Comparison of ENCODE assay signal across 1 cellular context in the genomic region with DNA sequence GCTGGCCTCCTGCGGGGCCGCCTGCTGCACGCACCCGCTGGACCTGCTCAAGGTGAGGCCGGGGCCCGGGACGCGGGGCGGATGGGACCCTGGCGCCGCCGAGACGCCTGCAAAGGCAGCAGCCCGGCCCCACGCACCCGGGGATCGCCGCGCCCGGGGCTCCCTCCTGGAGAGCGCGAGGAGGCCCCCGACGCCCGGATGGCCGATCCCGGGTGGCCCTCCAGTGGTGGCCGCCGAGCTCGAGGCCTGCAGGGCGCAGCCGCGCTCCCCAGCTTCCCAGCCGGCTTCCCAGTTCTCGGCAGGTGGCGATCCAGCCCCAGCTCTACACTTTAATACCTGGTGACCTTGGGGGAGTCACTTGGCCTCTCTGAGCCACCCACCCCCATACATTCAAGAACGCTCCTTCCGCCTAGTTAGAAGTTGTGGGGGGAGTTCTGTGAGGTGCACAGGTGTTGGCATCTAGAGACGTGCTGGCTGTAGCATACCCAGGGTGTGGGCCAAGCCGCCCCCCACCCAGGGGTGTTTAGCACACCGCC.
TF ChIP-seq lines count a peak whose summit lies in the region.

No MANE protein-coding gene starts in this region.

TF ChIP-seq in endothelial cell of umbilical vein, 7 proteins besides CTCF, POLR2A, EP300 and RAD21:
- TF ChIP-seq FOS (IDR thresholded peaks at IDR 0.05; ENCODE audit: borderline replicate concordance, insufficient read depth, low read length) (no peak), POLR2AphosphoS5 (IDR thresholded peaks at IDR 0.05; ENCODE audit: insufficient read depth, low read depth, low read length) (no peak), JUN (IDR thresholded peaks at IDR 0.05; ENCODE audit: borderline replicate concordance, insufficient read depth, insufficient read length, low read depth) (no peak), MYC (IDR thresholded peaks at IDR 0.05; ENCODE audit: low read depth, low read length) (no peak), EZH2 (IDR thresholded peaks at IDR 0.05; ENCODE audit: borderline replicate concordance, low read depth, low read length, severe bottlenecking) (no peak), GATA2 (IDR thresholded peaks at IDR 0.05; ENCODE audit: insufficient read depth, insufficient read length, low read depth, low read length) (no peak)
- TF ChIP-seq, protein P1, sequence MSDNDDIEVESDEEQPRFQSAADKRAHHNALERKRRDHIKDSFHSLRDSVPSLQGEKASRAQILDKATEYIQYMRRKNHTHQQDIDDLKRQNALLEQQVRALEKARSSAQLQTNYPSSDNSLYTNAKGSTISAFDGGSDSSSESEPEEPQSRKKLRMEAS (IDR thresholded peaks at IDR 0.05; ENCODE audit: insufficient read depth, insufficient read length): no peak
